1 cellular context compared by ENCODE assay signal in genomic region chr1:109935451-109935900, GRCh38.
TF ChIP-seq lines count a peak whose summit lies in the region.

No MANE protein-coding gene starts in this region.

TF ChIP-seq in HepG2, 621 proteins besides CTCF, POLR2A, EP300 and RAD21 (continued from another document and continues in another):
- TF ChIP-seq ARID5B (CRISPR knock-in tag; IDR thresholded peaks at IDR 0.05) (peak; percentile 76), ZNF567 (CRISPR knock-in tag; IDR thresholded peaks at IDR 0.05; ENCODE audit: borderline replicate concordance) (no peak), SMAD3 (CRISPR knock-in tag; IDR thresholded peaks at IDR 0.05) (0 out of 2 replicates have a peak, but pooled peaks have one; percentile 41), MED8 (CRISPR knock-in tag; IDR thresholded peaks at IDR 0.05; ENCODE audit: insufficient replicate concordance) (no peak), RARA (CRISPR knock-in tag; IDR thresholded peaks at IDR 0.05) (peak; percentile 75), HMG20A (CRISPR knock-in tag; IDR thresholded peaks at IDR 0.05; ENCODE audit: borderline replicate concordance) (peak; percentile 43; the same call in 1 of the 2 replicates), PCBP2 (optimal IDR thresholded peaks at IDR 0.05; ENCODE audit: low read depth, low read length, poor library complexity, severe bottlenecking) (no peak), FOXC1 (CRISPR knock-in tag; IDR thresholded peaks at IDR 0.05; ENCODE audit: borderline replicate concordance) (no peak), ZNF761 (CRISPR knock-in tag; conservative IDR thresholded peaks at IDR 0.05) (no peak), HNF1A (IDR thresholded peaks at IDR 0.05; ENCODE audit: low read depth) (peak; percentile 96), HNF1A (CRISPR knock-in tag; IDR thresholded peaks at IDR 0.05; ENCODE audit: borderline replicate concordance) (peak; percentile 97), NR2F6 (IDR thresholded peaks at IDR 0.05) (peak; percentile 46; the same call in 1 of the 2 replicates), NR2F6 (CRISPR knock-in tag; IDR thresholded peaks at IDR 0.05) (peak; percentile 72), PREB (CRISPR knock-in tag; IDR thresholded peaks at IDR 0.05) (no peak), TCF7L2 (IDR thresholded peaks at IDR 0.05; ENCODE audit: low read depth, low read length) (no peak), ZNF350 (CRISPR knock-in tag; IDR thresholded peaks at IDR 0.05; ENCODE audit: borderline replicate concordance, low read depth) (peak; percentile 63; the same call in 1 of the 2 replicates), ZBTB7B (CRISPR knock-in tag; IDR thresholded peaks at IDR 0.05) (peak; percentile 65; the same call in 1 of the 2 replicates), SMC3 (IDR thresholded peaks at IDR 0.05; ENCODE audit: low read length) (no peak; the same call in 1 of the 2 replicates), NFIC (IDR thresholded peaks at IDR 0.05; ENCODE audit: low read length) (peak; percentile 51; the same call in 1 of the 2 replicates), TBX2 (CRISPR knock-in tag; IDR thresholded peaks at IDR 0.05; ENCODE audit: borderline replicate concordance) (peak; percentile 95), HIVEP1 (CRISPR knock-in tag; IDR thresholded peaks at IDR 0.05) (peak; percentile 70), ZNF644 (CRISPR knock-in tag; IDR thresholded peaks at IDR 0.05; ENCODE audit: low read depth) (peak; percentile 54; the same call in 1 of the 2 replicates), ETV6 (CRISPR knock-in tag; conservative IDR thresholded peaks at IDR 0.05) (no peak), ZBTB40 (IDR thresholded peaks at IDR 0.05) (no peak), ZBTB40 (CRISPR knock-in tag; IDR thresholded peaks at IDR 0.05) (peak; percentile 38; the same call in 1 of the 2 replicates), GABPB1 (CRISPR knock-in tag; IDR thresholded peaks at IDR 0.05) (peak; percentile 38; the same call in 1 of the 2 replicates), ZBTB42 (CRISPR knock-in tag; IDR thresholded peaks at IDR 0.05) (no peak), PBX3 (CRISPR knock-in tag; IDR thresholded peaks at IDR 0.05; ENCODE audit: borderline replicate concordance) (no peak), RFXANK (CRISPR knock-in tag; IDR thresholded peaks at IDR 0.05) (no peak), NCOA2 (CRISPR knock-in tag; IDR thresholded peaks at IDR 0.05) (peak; percentile 66), SOX13 (IDR thresholded peaks at IDR 0.05) (no peak), SOX13 (CRISPR knock-in tag; conservative IDR thresholded peaks at IDR 0.05 in 1 of 2, IDR thresholded peaks at IDR 0.05 in 1 of 2) (peak in 1 of 2 experiments; percentile 76; a peak in 2 of 4 replicates), MEF2D (CRISPR knock-in tag; IDR thresholded peaks at IDR 0.05) (peak; percentile 82), ZNF784 (CRISPR knock-in tag; IDR thresholded peaks at IDR 0.05; ENCODE audit: borderline replicate concordance) (no peak), ZFY (CRISPR knock-in tag; IDR thresholded peaks at IDR 0.05) (peak; percentile 69), WIZ (CRISPR knock-in tag; IDR thresholded peaks at IDR 0.05) (no peak), KAT8 (CRISPR knock-in tag; IDR thresholded peaks at IDR 0.05) (peak; percentile 63), TBX3 (IDR thresholded peaks at IDR 0.05; ENCODE audit: borderline replicate concordance) (peak; percentile 66; the same call in 1 of the 2 replicates), SRY (CRISPR knock-in tag; IDR thresholded peaks at IDR 0.05) (0 out of 2 replicates have a peak, but pooled peaks have one; percentile 35), ZFP82 (CRISPR knock-in tag; IDR thresholded peaks at IDR 0.05; ENCODE audit: borderline replicate concordance) (no peak), ZNF746 (CRISPR knock-in tag; IDR thresholded peaks at IDR 0.05) (peak; percentile 73; the same call in 1 of the 2 replicates), ZNF878 (CRISPR knock-in tag; IDR thresholded peaks at IDR 0.05) (0 out of 2 replicates have a peak, but pooled peaks have one; percentile 39), MTA3 (CRISPR knock-in tag; IDR thresholded peaks at IDR 0.05) (no peak), ZNF614 (CRISPR knock-in tag; IDR thresholded peaks at IDR 0.05; ENCODE audit: borderline replicate concordance) (peak; percentile 75; the same call in 1 of the 2 replicates), DRAP1 (CRISPR knock-in tag; IDR thresholded peaks at IDR 0.05) (peak; percentile 74)
